ENCODE assay signal across 10 cellular contexts in genomic region chr1:16629916-16630530, GRCh38. TPM values are rescaled to one million over a fixed set of nuclear protein-coding genes. Genes with fewer than 3 reads are reported as not detected.
DNase-seq lines count a peak whose midpoint lies in the region; ATAC-seq and TF ChIP-seq lines count a peak whose summit lies in the region.
"Not testable (repeated sequence)": the region's sequence is repeated elsewhere in the genome, so short reads cannot be mapped to it uniquely, and the experiment has no call there.
"Had no signal": no experiment of that assay in that cellular context is flagged by ENCODE, and none has a peak within 500 bp of the region (broad histone marks: within the 10 kb centered on the region; RNA-seq: fewer than 3 reads in every experiment).

No MANE protein-coding gene starts in this region.

- not testable (repeated sequence) for ATAC-seq in CD4-positive, CD25-positive, alpha-beta regulatory T cell (ENCODE audit: low read depth in 2 of 2); mucosa of descending colon
- peak; percentile 1 for ATAC-seq in upper lobe of right lung

- not testable (repeated sequence) for TF ChIP-seq CTCF in WERI-Rb-1 (IDR thresholded peaks at IDR 0.05; ENCODE audit: low read depth, low read length); left ventricle myocardium inferior (IDR thresholded peaks at IDR 0.05; ENCODE audit: borderline replicate concordance); mucosa of descending colon (IDR thresholded peaks at IDR 0.05); progenitor cell of endocrine pancreas (IDR thresholded peaks at IDR 0.05; ENCODE audit: unreplicated experiment); upper lobe of right lung (IDR thresholded peaks at IDR 0.05)

- H3K9me3 Mint-ChIP-seq in CD4-positive, CD25-positive, alpha-beta regulatory T cell; activated naive CD4-positive, alpha-beta T cell treated with anti-CD3 and anti-CD28 coated beads, Interleukin-2, amount 10 ng/mL, durations not matched to agents 7 days and 5 days; dendritic cell treated with granulocyte-macrophage colony-stimulating factor and Interleukin-4, amounts not matched to agents 40 ng/mL and 50 ng/mL, for 4 days; progenitor cell of endocrine pancreas (ENCODE audit: low read depth): not testable (repeated sequence)

- peak overlapping the region in 1 of 4 donors; percentile 35 for H3K4me3 Mint-ChIP-seq in CD4-positive, CD25-positive, alpha-beta regulatory T cell
- H3K4me3 Mint-ChIP-seq in activated naive CD4-positive, alpha-beta T cell treated with anti-CD3 and anti-CD28 coated beads, Interleukin-2, amount 10 ng/mL, durations not matched to agents 7 days and 5 days; dendritic cell treated with granulocyte-macrophage colony-stimulating factor and Interleukin-4, amounts not matched to agents 40 ng/mL and 50 ng/mL, for 4 days; progenitor cell of endocrine pancreas (ENCODE audit: low read depth): not testable (repeated sequence)

- H3K27me3 Mint-ChIP-seq in CD4-positive, CD25-positive, alpha-beta regulatory T cell; activated naive CD4-positive, alpha-beta T cell treated with anti-CD3 and anti-CD28 coated beads, Interleukin-2, amount 10 ng/mL, durations not matched to agents 7 days and 5 days; dendritic cell treated with granulocyte-macrophage colony-stimulating factor and Interleukin-4, amounts not matched to agents 40 ng/mL and 50 ng/mL, for 4 days; progenitor cell of endocrine pancreas: not testable (repeated sequence)

- not testable (repeated sequence) for H3K27ac ChIP-seq in CD4-positive, CD25-positive, alpha-beta regulatory T cell (ENCODE audit: insufficient read depth, low read length, poor library complexity, severe bottlenecking); left ventricle myocardium inferior (replicated peaks); upper lobe of right lung
- H3K27ac ChIP-seq in WERI-Rb-1: peak overlapping the region; percentile 3

- not testable (repeated sequence) for H3K4me3 ChIP-seq in CD4-positive, CD25-positive, alpha-beta regulatory T cell (ENCODE audit: low read depth, low read length); WERI-Rb-1 (ENCODE audit: low read depth, low read length); left ventricle myocardium inferior; mucosa of descending colon; upper lobe of right lung

- H3K4me1 ChIP-seq in CD4-positive, CD25-positive, alpha-beta regulatory T cell (ENCODE audit: control insufficient read depth, insufficient read depth, low read length, poor library complexity, severe bottlenecking); left ventricle myocardium inferior; mucosa of descending colon (ENCODE audit: low read depth); upper lobe of right lung: not testable (repeated sequence)

- peaks cover 76% of the 10 kb centered on the region for H3K36me3 Mint-ChIP-seq in CD4-positive, CD25-positive, alpha-beta regulatory T cell
- H3K36me3 Mint-ChIP-seq in activated naive CD4-positive, alpha-beta T cell treated with anti-CD3 and anti-CD28 coated beads, Interleukin-2, amount 10 ng/mL, durations not matched to agents 7 days and 5 days: peaks cover 61% of the 10 kb centered on the region
- H3K36me3 Mint-ChIP-seq in dendritic cell treated with granulocyte-macrophage colony-stimulating factor and Interleukin-4, amounts not matched to agents 40 ng/mL and 50 ng/mL, for 4 days (ENCODE audit: low read depth): not testable (repeated sequence)
- peaks cover 46% of the 10 kb centered on the region for H3K36me3 Mint-ChIP-seq in progenitor cell of endocrine pancreas (ENCODE audit: insufficient read depth)

- intact Hi-C loops in dendritic cell treated with granulocyte-macrophage colony-stimulating factor and Interleukin-4, amounts not matched to agents 40 ng/mL and 50 ng/mL, for 4 days (cut with micrococcal nuclease); left ventricle myocardium inferior (cut with micrococcal nuclease); mucosa of descending colon (cut with DNase I, micrococcal nuclease); upper lobe of right lung (cut with DNase I): not testable (repeated sequence)

- H3K36me3 ChIP-seq in CD4-positive, CD25-positive, alpha-beta regulatory T cell (ENCODE audit: control insufficient read depth, insufficient read depth, low read length): peaks cover 87% of the 10 kb centered on the region
- H3K36me3 ChIP-seq in WERI-Rb-1 (peaks cover 66% of the 10 kb centered on the region), left ventricle myocardium inferior (peaks cover 87% of the 10 kb centered on the region), mucosa of descending colon (ENCODE audit: low read depth) (peaks cover 18% of the 10 kb centered on the region), upper lobe of right lung (peaks cover 93% of the 10 kb centered on the region)

- CTCF ChIA-PET in activated naive CD4-positive, alpha-beta T cell treated with anti-CD3 and anti-CD28 coated beads, Interleukin-2, amount 10 ng/mL, durations not matched to agents 7 days and 5 days (lab: Charles Lee): not testable (repeated sequence)

- H3K9me3 ChIP-seq in CD4-positive, CD25-positive, alpha-beta regulatory T cell (ENCODE audit: control insufficient read depth in 2 of 2, low read length in 2 of 2); WERI-Rb-1 (ENCODE audit: severe bottlenecking); left ventricle myocardium inferior (replicated peaks); mucosa of descending colon; upper lobe of right lung: not testable (repeated sequence)

- H3K27ac Mint-ChIP-seq in CD4-positive, CD25-positive, alpha-beta regulatory T cell: peak overlapping the region in 2 of 3 donors; percentile 6 to 62
- H3K27ac Mint-ChIP-seq in activated naive CD4-positive, alpha-beta T cell treated with anti-CD3 and anti-CD28 coated beads, Interleukin-2, amount 10 ng/mL, durations not matched to agents 7 days and 5 days: not testable (repeated sequence)
- peak overlapping the region; percentile 5 for H3K27ac Mint-ChIP-seq in dendritic cell treated with granulocyte-macrophage colony-stimulating factor and Interleukin-4, amounts not matched to agents 40 ng/mL and 50 ng/mL, for 4 days
- peak overlapping the region; percentile 19 for H3K27ac Mint-ChIP-seq in progenitor cell of endocrine pancreas

- DNase-seq in CD4-positive, CD25-positive, alpha-beta regulatory T cell; WERI-Rb-1; progenitor cell of endocrine pancreas (ENCODE audit: low spot score, unreplicated experiment): not testable (repeated sequence)
- DNase-seq in activated naive CD4-positive, alpha-beta T cell treated with anti-CD3 and anti-CD28 coated beads, Interleukin-2, amount 10 ng/mL, durations not matched to agents 7 days and 5 days: peak; percentile 18
- peak; percentile 17 for DNase-seq in left ventricle myocardium inferior
- DNase-seq in mucosa of descending colon: peak; percentile 5 to 52 (median 48)
- DNase-seq in upper lobe of right lung: peak; percentile 73

- H3K4me1 Mint-ChIP-seq in CD4-positive, CD25-positive, alpha-beta regulatory T cell; activated naive CD4-positive, alpha-beta T cell treated with anti-CD3 and anti-CD28 coated beads, Interleukin-2, amount 10 ng/mL, durations not matched to agents 7 days and 5 days; dendritic cell treated with granulocyte-macrophage colony-stimulating factor and Interleukin-4, amounts not matched to agents 40 ng/mL and 50 ng/mL, for 4 days (ENCODE audit: low read depth); progenitor cell of endocrine pancreas (ENCODE audit: low read depth): not testable (repeated sequence)

- H3K27me3 ChIP-seq in CD4-positive, CD25-positive, alpha-beta regulatory T cell (ENCODE audit: control insufficient read depth, insufficient read depth, low read length); WERI-Rb-1 (ENCODE audit: insufficient read depth, low read depth, severe bottlenecking); left ventricle myocardium inferior (ENCODE audit: low read depth); upper lobe of right lung: not testable (repeated sequence)

RNA-seq across cellular contexts. Expression of gene NBPF1, which starts 16.7 kb away (rescaled TPM):
- total RNA-seq in CD4-positive, CD25-positive, alpha-beta regulatory T cell: 13.0 TPM
- 1 to 10 TPM in 3 of 4 donors, under 1 TPM in 1; 0.49 to 3.7 (median 2.1) TPM for polyA plus RNA-seq in CD4-positive, CD25-positive, alpha-beta regulatory T cell
- total RNA-seq in left ventricle myocardium inferior: 9.7 TPM
- 100 to 1,000 TPM in 2 of 3 donors, 10 to 100 TPM in 1; 80.2 to 169 (median 104) TPM for total RNA-seq in mucosa of descending colon
- total RNA-seq in progenitor cell of endocrine pancreas: 100 TPM in 2 replicates
- 31.2 TPM for total RNA-seq in upper lobe of right lung

RNA-seq across cellular contexts. Expression of gene RNU1-3, which starts 36.7 kb away (rescaled TPM):
- total RNA-seq in CD4-positive, CD25-positive, alpha-beta regulatory T cell: 3,278 TPM
- 10 to 100 TPM in 1 of 4 donors, not detected in 3; 23.7 TPM for polyA plus RNA-seq in CD4-positive, CD25-positive, alpha-beta regulatory T cell
- total RNA-seq in left ventricle myocardium inferior: 6,072 TPM
- total RNA-seq in mucosa of descending colon: 1,000 to 10,000 TPM; 2,195 to 6,222 (median 2,378) TPM
- total RNA-seq in progenitor cell of endocrine pancreas: 3,923 and 3,957 TPM in 2 replicates
- 6,622 TPM for total RNA-seq in upper lobe of right lung
- total RNA-seq: M059J had no signal
- polyA plus RNA-seq: IgD-negative memory B cell had no signal
